8 cellular contexts compared by ENCODE assay signal in the genomic region with DNA sequence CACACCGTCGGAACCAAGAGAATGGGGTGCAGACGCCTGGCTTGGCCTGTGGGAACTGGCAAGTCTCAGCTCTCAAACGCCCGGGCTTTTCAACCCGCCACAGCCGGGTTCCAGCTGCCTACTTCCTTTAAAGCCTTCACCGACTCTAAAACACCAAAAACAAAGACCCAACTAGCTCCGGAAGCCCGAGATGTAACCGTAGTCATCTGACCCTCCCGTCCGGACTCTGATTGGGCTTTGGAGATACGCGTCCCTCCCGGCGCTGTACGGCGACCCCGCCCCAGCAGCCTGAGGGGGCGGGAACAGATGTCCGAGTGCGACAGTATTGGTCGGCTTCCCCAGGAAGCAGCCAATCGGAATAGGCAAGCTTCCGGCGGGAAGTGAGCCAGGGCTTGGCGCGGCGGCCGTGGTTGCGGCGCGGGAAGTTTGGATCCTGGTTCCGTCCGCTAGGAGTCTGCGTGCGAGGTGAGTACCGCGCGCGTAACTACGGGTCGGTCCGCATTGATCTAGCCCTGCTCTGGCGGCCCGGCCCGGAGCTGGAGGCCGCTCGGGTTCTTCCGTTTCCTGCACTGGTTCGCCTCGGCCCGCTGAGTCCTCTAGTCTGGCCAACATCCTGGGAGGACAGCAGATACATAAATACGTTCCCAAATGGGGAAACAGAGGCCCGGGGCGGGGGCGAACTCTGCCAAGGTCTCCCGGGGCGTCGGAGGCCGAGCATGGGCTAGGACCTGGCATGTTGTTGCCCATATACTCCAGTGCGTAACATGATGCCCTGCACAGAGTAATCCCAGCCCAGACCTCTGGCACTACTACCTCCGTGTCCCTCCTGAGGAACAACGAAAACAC. TPM values are rescaled to one million over a fixed set of nuclear protein-coding genes. Genes with fewer than 3 reads are reported as not detected.
DNase-seq lines count a peak whose midpoint lies in the region; ATAC-seq and TF ChIP-seq lines count a peak whose summit lies in the region.

A gene (plus strand): TSS at position 371 of the 846 bp plus-strand sequence. CDS start 30,047 bp downstream, outside the sequence.

- peak within 1 kb of the TSS; percentile 88 for H3K4me3 Mint-ChIP-seq in activated CD4-positive, alpha-beta T cell treated with anti-CD3 and anti-CD28 coated beads, Interleukin-2, amount 10 ng/mL, durations not matched to agents 24 days and 14 days

- TF ChIP-seq CTCF in coronary artery (IDR thresholded peaks at IDR 0.05), result peak; percentile 18

- peaks cover 27% of the 10 kb centered on the region for H3K4me1 Mint-ChIP-seq in activated CD4-positive, alpha-beta T cell treated with anti-CD3 and anti-CD28 coated beads, Interleukin-2, amount 10 ng/mL, durations not matched to agents 24 days and 14 days

- H3K9me3 Mint-ChIP-seq in activated CD4-positive, alpha-beta T cell treated with anti-CD3 and anti-CD28 coated beads, Interleukin-2, amount 10 ng/mL, durations not matched to agents 24 days and 14 days, result no peaks in the 10 kb centered on the region

- H3K4me3 ChIP-seq in coronary artery, result peak within 1 kb of the TSS; percentile 82

- H3K27me3 Mint-ChIP-seq in activated CD4-positive, alpha-beta T cell treated with anti-CD3 and anti-CD28 coated beads, Interleukin-2, amount 10 ng/mL, durations not matched to agents 24 days and 14 days, result no peaks in the 10 kb centered on the region

- peak within 1 kb of the TSS; percentile 64 to 94 for H3K27ac ChIP-seq in coronary artery

- H3K36me3 Mint-ChIP-seq in activated CD4-positive, alpha-beta T cell treated with anti-CD3 and anti-CD28 coated beads, Interleukin-2, amount 10 ng/mL, durations not matched to agents 24 days and 14 days (ENCODE audit: low read depth), result peaks cover 13% of the 10 kb centered on the region

- peak within 1 kb of the TSS; percentile 96 for H3K27ac Mint-ChIP-seq in activated CD4-positive, alpha-beta T cell treated with anti-CD3 and anti-CD28 coated beads, Interleukin-2, amount 10 ng/mL, durations not matched to agents 24 days and 14 days

- DNase-seq in C1 segment of cervical spinal cord (lab: John Stamatoyannopoulos, UW) (peak; percentile 51 to 96 (median 92)), NCI-H526 treated with DMSO at 0.1 percent for 48 hours (lab: John Stamatoyannopoulos, UW) (peak; percentile 99), coronary artery (ENCODE audit: low spot score) (peak; percentile 97), left colon (peak; percentile 94 to 96)
- DNase-seq in activated CD4-positive, alpha-beta T cell treated with anti-CD3 and anti-CD28 coated beads, Interleukin-2, amount 10 ng/mL, durations not matched to agents 24 days and 14 days, result peak; percentile 99
- peak; percentile 96 for DNase-seq in stimulated activated CD4-positive, alpha-beta T cell treated with anti-CD3 and anti-CD28 coated beads, Interleukin-1b, Interleukin-23, amount 100 ng/mL, for 48 hours

- peak; percentile 99 for ATAC-seq in GM19324 (IDR thresholded peaks at IDR 0.05; ENCODE audit: low FRiP score, unreplicated experiment)
- peak; percentile 96 for ATAC-seq in HG03469 (IDR thresholded peaks at IDR 0.05; ENCODE audit: unreplicated experiment)
- peak; percentile 99 for ATAC-seq in left colon

- intact Hi-C loops in activated CD4-positive, alpha-beta T cell treated with anti-CD3 and anti-CD28 coated beads, Interleukin-2, amount 10 ng/mL, durations not matched to agents 24 days and 14 days (cut with micrococcal nuclease), result loop anchor here (1.0 to 10.0 kb wide), 6 partner anchors 31 to 218 kb away; a partner anchor contains a TSS
- intact Hi-C loops in left colon (cut with DNase I, micrococcal nuclease), result loop anchor here in 1 of 2 donors (10.0 kb wide), 1 partner anchor 158 kb away; no protein-coding TSS in a partner anchor

RNA-seq across cellular contexts. Expression of the gene that starts here (rescaled TPM):
- 64.1 and 66.4 TPM in 2 replicates for total RNA-seq in activated CD4-positive, alpha-beta T cell treated with anti-CD3 and anti-CD28 coated beads, Interleukin-2, amount 10 ng/mL, durations not matched to agents 24 days and 14 days
- total RNA-seq in left colon, result 1 to 10 TPM; 3.3 to 3.6 TPM

Comparison
In these comparisons a context has a peak if more than half of its experiments do, and no peak if none do; other contexts are left out.
1. Peak in every context shown above with its lines: DNase-seq, ATAC-seq, H3K4me3 ChIP-seq and H3K27ac ChIP-seq.
2. RNA of the gene that starts here (total RNA-seq): 64.1 to 66.4 TPM in activated CD4-positive, alpha-beta T cell treated with anti-CD3 and anti-CD28 coated beads, Interleukin-2, amount 10 ng/mL, durations not matched to agents 24 days and 14 days; 3.3 to 3.6 TPM in left colon; every median in the first group is over 10 times any median in the second.